ENCODE assay signal across 8 cellular contexts in genomic region chr15:98549003-98549402, GRCh38.
DNase-seq lines count a peak whose midpoint lies in the region; ATAC-seq and TF ChIP-seq lines count a peak whose summit lies in the region.

No MANE protein-coding gene starts in this region.

- H3K9ac ChIP-seq in HUES48 (ENCODE audit: low read depth, low read length), result no peak overlapping the region
- H3K9ac ChIP-seq in iPS-20b (ENCODE audit: low read depth, low read length), result no peak overlapping the region

- H3K36me3 Mint-ChIP-seq in activated naive CD8-positive, alpha-beta T cell treated with anti-CD3 and anti-CD28 coated beads, Interleukin-2, amount 50 U/mL, for 24 hours (ENCODE audit: low read depth), result no peaks in the 10 kb centered on the region

- H3K4me1 ChIP-seq in HUES48 (ENCODE audit: control insufficient read depth, insufficient read depth, low read length), result peaks cover 23% of the 10 kb centered on the region
- H3K4me1 ChIP-seq in iPS-20b (ENCODE audit: insufficient read depth, low read length), result peaks cover 17% of the 10 kb centered on the region

- TF ChIP-seq CTCF in GM10248 (IDR thresholded peaks at IDR 0.05; ENCODE audit: control extremely low read depth, extremely low read depth, low read depth, missing control alignments), result no peak

- DNase-seq in activated naive CD8-positive, alpha-beta T cell treated with anti-CD3 and anti-CD28 coated beads, Interleukin-2, amount 50 U/mL, for 24 hours, result no peak
- DNase-seq in GM10248 (ENCODE audit: extremely low spot score), result no peak
- DNase-seq in SHP77 treated with DMSO at 0.1 percent for 48 hours (lab: John Stamatoyannopoulos, UW), result no peak

- H3K27ac ChIP-seq in HUES48 (ENCODE audit: low read depth, low read length) (peak overlapping the region; percentile 68), iPS-20b (ENCODE audit: low read length) (no peak overlapping the region), skin epidermis (peak overlapping the region in 10 of 21 experiments; percentile 56 to 92 (median 74))

- no peak for ATAC-seq in activated naive CD8-positive, alpha-beta T cell treated with anti-CD3 and anti-CD28 coated beads, Interleukin-2, amount 50 U/mL, for 24 hours
- no peak for ATAC-seq in GM21576 (IDR thresholded peaks at IDR 0.05; ENCODE audit: unreplicated experiment)
- ATAC-seq in GM19035 (IDR thresholded peaks at IDR 0.05; ENCODE audit: unreplicated experiment), result no peak

- peak overlapping the region; percentile 47 for H3K27ac Mint-ChIP-seq in activated naive CD8-positive, alpha-beta T cell treated with anti-CD3 and anti-CD28 coated beads, Interleukin-2, amount 50 U/mL, for 24 hours

- H3K4me1 Mint-ChIP-seq in activated naive CD8-positive, alpha-beta T cell treated with anti-CD3 and anti-CD28 coated beads, Interleukin-2, amount 50 U/mL, for 24 hours, result peaks cover 16% of the 10 kb centered on the region

- CTCF ChIA-PET in GM10248 (lab: Yijun Ruan, JAX), result no interaction called here

- POLR2A ChIA-PET in GM10248 (lab: Yijun Ruan, JAX), result no interaction called here

- H3K4me3 ChIP-seq in HUES48 (ENCODE audit: low read depth, low read length), result peak overlapping the region; percentile 72
- peak overlapping the region; percentile 85; the same call in 1 of the 2 replicates for H3K4me3 ChIP-seq in iPS-20b (ENCODE audit: low read length)
- H3K4me3 ChIP-seq in skin epidermis, result peak overlapping the region in 5 of 7 experiments; percentile 26 to 47 (median 42)

- H3K27me3 ChIP-seq in HUES48 (ENCODE audit: control insufficient read depth, insufficient read depth, low read length) (peaks cover 30% of the 10 kb centered on the region), iPS-20b (ENCODE audit: insufficient read depth, low read length) (peaks cover 31% of the 10 kb centered on the region)

- peaks cover 38% of the 10 kb centered on the region for H3K27me3 Mint-ChIP-seq in activated naive CD8-positive, alpha-beta T cell treated with anti-CD3 and anti-CD28 coated beads, Interleukin-2, amount 50 U/mL, for 24 hours

- no peaks in the 10 kb centered on the region for H3K9me3 ChIP-seq in HUES48 (ENCODE audit: control insufficient read depth, insufficient read depth, low read length)
- no peaks in the 10 kb centered on the region for H3K9me3 ChIP-seq in iPS-20b (ENCODE audit: insufficient read depth, low read depth, low read length)

- peaks cover 4% of the 10 kb centered on the region for H3K9me3 Mint-ChIP-seq in activated naive CD8-positive, alpha-beta T cell treated with anti-CD3 and anti-CD28 coated beads, Interleukin-2, amount 50 U/mL, for 24 hours

- no peaks in the 10 kb centered on the region for H3K36me3 ChIP-seq in HUES48 (ENCODE audit: control insufficient read depth, insufficient read depth, low read length)
- H3K36me3 ChIP-seq in iPS-20b (ENCODE audit: insufficient read depth, low read depth, low read length), result no peaks in the 10 kb centered on the region

- H3K4me3 Mint-ChIP-seq in activated naive CD8-positive, alpha-beta T cell treated with anti-CD3 and anti-CD28 coated beads, Interleukin-2, amount 50 U/mL, for 24 hours, result peak overlapping the region; percentile 63
